Comparison of ENCODE assay signal across 1 cellular context in the genomic region with DNA sequence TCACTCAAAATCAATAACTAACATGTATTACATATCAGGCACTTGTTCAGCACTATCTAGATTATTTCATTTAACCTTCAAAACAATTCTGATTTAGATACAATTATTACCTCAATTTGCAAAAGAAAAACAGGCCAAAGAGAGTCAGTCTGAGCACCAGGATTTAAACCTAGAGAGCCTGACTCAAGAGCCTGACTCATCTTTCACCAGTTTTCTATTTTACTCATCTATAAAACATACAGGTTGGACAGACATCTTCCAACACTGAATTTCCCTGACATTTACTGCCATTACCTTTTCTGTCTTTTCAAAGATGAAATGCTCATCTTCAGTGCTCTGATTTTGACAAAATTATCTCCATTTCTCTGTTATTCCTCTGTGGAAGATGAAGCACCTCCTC.
TF ChIP-seq lines count a peak whose summit lies in the region.

No MANE protein-coding gene starts in this region.

TF ChIP-seq in IMR-90, 13 proteins besides CTCF, POLR2A, EP300 and RAD21:
- no peak for TF ChIP-seq MAFK (IDR thresholded peaks at IDR 0.05; ENCODE audit: low read depth, low read length)
- TF ChIP-seq, protein P1, sequence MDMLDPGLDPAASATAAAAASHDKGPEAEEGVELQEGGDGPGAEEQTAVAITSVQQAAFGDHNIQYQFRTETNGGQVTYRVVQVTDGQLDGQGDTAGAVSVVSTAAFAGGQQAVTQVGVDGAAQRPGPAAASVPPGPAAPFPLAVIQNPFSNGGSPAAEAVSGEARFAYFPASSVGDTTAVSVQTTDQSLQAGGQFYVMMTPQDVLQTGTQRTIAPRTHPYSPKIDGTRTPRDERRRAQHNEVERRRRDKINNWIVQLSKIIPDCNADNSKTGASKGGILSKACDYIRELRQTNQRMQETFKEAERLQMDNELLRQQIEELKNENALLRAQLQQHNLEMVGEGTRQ (IDR thresholded peaks at IDR 0.05; ENCODE audit: low read depth, low read length): no peak
- TF ChIP-seq, protein P2, sequence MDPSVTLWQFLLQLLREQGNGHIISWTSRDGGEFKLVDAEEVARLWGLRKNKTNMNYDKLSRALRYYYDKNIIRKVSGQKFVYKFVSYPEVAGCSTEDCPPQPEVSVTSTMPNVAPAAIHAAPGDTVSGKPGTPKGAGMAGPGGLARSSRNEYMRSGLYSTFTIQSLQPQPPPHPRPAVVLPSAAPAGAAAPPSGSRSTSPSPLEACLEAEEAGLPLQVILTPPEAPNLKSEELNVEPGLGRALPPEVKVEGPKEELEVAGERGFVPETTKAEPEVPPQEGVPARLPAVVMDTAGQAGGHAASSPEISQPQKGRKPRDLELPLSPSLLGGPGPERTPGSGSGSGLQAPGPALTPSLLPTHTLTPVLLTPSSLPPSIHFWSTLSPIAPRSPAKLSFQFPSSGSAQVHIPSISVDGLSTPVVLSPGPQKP (IDR thresholded peaks at IDR 0.05; ENCODE audit: borderline replicate concordance, low read depth, low read length): no peak
- TF ChIP-seq CHD1 (IDR thresholded peaks at IDR 0.05; ENCODE audit: low read depth, low read length): no peak
- TF ChIP-seq RCOR1 (IDR thresholded peaks at IDR 0.05; ENCODE audit: insufficient replicate concordance, low read length): no peak
- no peak for TF ChIP-seq FOS (IDR thresholded peaks at IDR 0.05; ENCODE audit: low read depth, low read length)
- TF ChIP-seq RFX5 (IDR thresholded peaks at IDR 0.05; ENCODE audit: low read depth, low read length): no peak
- no peak for TF ChIP-seq BHLHE40 (IDR thresholded peaks at IDR 0.05; ENCODE audit: low read depth, low read length)
- no peak for TF ChIP-seq CEBPB (IDR thresholded peaks at IDR 0.05; ENCODE audit: low read depth, low read length)
